In the genomic region with DNA sequence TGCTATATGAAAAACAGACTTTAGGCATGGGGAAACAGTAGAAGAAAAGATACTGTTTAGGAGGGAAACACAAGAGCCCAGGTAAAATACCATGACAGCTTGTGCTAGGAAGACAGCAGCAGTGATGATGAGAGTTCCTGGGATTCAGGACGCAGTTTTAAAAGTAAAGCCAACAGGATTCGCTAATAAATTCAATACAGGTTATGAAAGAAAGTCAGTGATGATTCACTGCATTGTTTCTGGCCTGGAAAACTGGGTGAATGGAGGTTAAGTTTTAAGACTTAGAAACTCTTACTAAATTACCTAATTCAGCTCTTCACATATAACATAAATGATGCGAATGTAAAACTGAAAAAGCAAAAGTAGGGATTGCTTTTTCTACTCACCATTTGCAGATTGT, we compare ENCODE assay signal across 23 cellular contexts. TPM values are rescaled to one million over a fixed set of nuclear protein-coding genes. Genes with fewer than 3 reads are reported as not detected.
A peak's percentile ranks its signal among the peaks of the same experiment; 100 is the strongest.
DNase-seq lines count a peak whose midpoint lies in the region; ATAC-seq and TF ChIP-seq lines count a peak whose summit lies in the region.
"Had no signal": no experiment of that assay in that cellular context is flagged by ENCODE, and none has a peak within 500 bp of the region (broad histone marks: within the 10 kb centered on the region; RNA-seq: fewer than 3 reads in every experiment).

No MANE protein-coding gene starts in this region.

- no peaks in the 10 kb centered on the region for H3K9me3 ChIP-seq in smooth muscle cell (replicated peaks; ENCODE audit: low read depth)
- H3K9me3 ChIP-seq: prostate gland had no signal

- 95% methylated on average over 3 of the region's 3 CpGs for WGBS in smooth muscle cell (ENCODE audit: low lambda C conversion rate)

- H3K4me3 ChIP-seq in choroid plexus epithelial cell (ENCODE audit: low read depth, low read length), result no peak overlapping the region
- H3K4me3 ChIP-seq in smooth muscle cell, result no peak overlapping the region
- H3K4me3 ChIP-seq in H7 (ENCODE audit: insufficient read depth, low read depth, low read length), result no peak overlapping the region
- H3K4me3 ChIP-seq: BLaER1 treated with 17β-estradiol and CSF1 and Interleukin-3, amounts not matched to agents 10 nM and 100 nM; prostate gland; SK-N-MC had no signal

- TF ChIP-seq CTCF in choroid plexus epithelial cell (conservative IDR thresholded peaks at IDR 0.05; ENCODE audit: low read depth, low read length), result no peak
- TF ChIP-seq CTCF in foreskin keratinocyte (conservative IDR thresholded peaks at IDR 0.05), result no peak
- no peak for TF ChIP-seq CTCF in smooth muscle cell (IDR thresholded peaks at IDR 0.05; ENCODE audit: borderline replicate concordance, insufficient read depth, poor library complexity, severe bottlenecking)

- H3K27me3 ChIP-seq in foreskin keratinocyte (no peaks in the 10 kb centered on the region), smooth muscle cell (ENCODE audit: low read depth) (no peaks in the 10 kb centered on the region), H7 (ENCODE audit: control insufficient read depth, insufficient read depth, low read length) (no peaks in the 10 kb centered on the region)
- H3K27me3 ChIP-seq: BLaER1 treated with 17β-estradiol and CSF1 and Interleukin-3, amounts not matched to agents 10 nM and 100 nM had no signal

- DNase-seq in NCI-H82 treated with DMSO at 0.1 percent for 48 hours (lab: John Stamatoyannopoulos, UW; ENCODE audit: unreplicated experiment) (peak; percentile 20), NCI-H82 (lab: John Stamatoyannopoulos, UW) (no peak), choroid plexus epithelial cell (ENCODE audit: low read depth) (peak; percentile 55), foreskin keratinocyte (peak in 1 of 2 donors; percentile 73), smooth muscle cell (lab: John Stamatoyannopoulos, UW; ENCODE audit: unreplicated experiment) (no peak), H7 (no peak), CD1c-positive myeloid dendritic cell (ENCODE audit: extremely low spot score) (no peak)
- DNase-seq: activated CD4-positive, CD25-positive, alpha-beta regulatory T cell treated with anti-CD3 and anti-CD28 coated beads, Interleukin-2, amount 50 U/mL, for 72 hours; activated effector memory CD4-positive, alpha-beta T cell treated with Interleukin-2 at 50 U/mL for 16 hours; DMS 273 treated with DMSO at 0.1 percent for 48 hours; hippocampal formation; kidney; natural killer cell; NCI-H1436; NCI-H2171 had no signal

- H3K9ac ChIP-seq in smooth muscle cell (ENCODE audit: low read depth), result no peak overlapping the region
- H3K9ac ChIP-seq: BLaER1 treated with 17β-estradiol and CSF1 and Interleukin-3, amounts not matched to agents 10 nM and 100 nM had no signal

- H3K4me2 ChIP-seq in smooth muscle cell, result no peak overlapping the region
- H3K4me2 ChIP-seq: BLaER1 treated with 17β-estradiol and CSF1 and Interleukin-3, amounts not matched to agents 10 nM and 100 nM had no signal

- peak overlapping the region; percentile 90 for H3K27ac ChIP-seq in foreskin keratinocyte
- peak overlapping the region; percentile 96 for H3K27ac ChIP-seq in smooth muscle cell (ENCODE audit: low read depth)
- H3K27ac ChIP-seq: 22Rv1; BLaER1 treated with 17β-estradiol and CSF1 and Interleukin-3, amounts not matched to agents 10 nM and 100 nM; prostate gland; SK-N-MC had no signal

- peaks cover 57% of the 10 kb centered on the region for H3K4me1 ChIP-seq in foreskin keratinocyte
- H3K4me1 ChIP-seq in smooth muscle cell (ENCODE audit: low read depth), result peaks cover 15% of the 10 kb centered on the region
- H3K4me1 ChIP-seq: BLaER1 treated with 17β-estradiol and CSF1 and Interleukin-3, amounts not matched to agents 10 nM and 100 nM; prostate gland had no signal

- H3K79me2 ChIP-seq in smooth muscle cell (ENCODE audit: low read depth), result peaks cover 15% of the 10 kb centered on the region

- no peak overlapping the region for H2AFZ ChIP-seq in smooth muscle cell (ENCODE audit: low read depth)

- ATAC-seq in foreskin keratinocyte (peak; percentile 4), GM21529 (IDR thresholded peaks at IDR 0.05; ENCODE audit: unreplicated experiment) (no peak)
- ATAC-seq: natural killer cell; stimulated activated effector memory CD8-positive, alpha-beta T cell treated with anti-CD3 and anti-CD28 coated beads, Interleukin-12 subunit alpha, Interleukin-12 subunit beta, amount 100 ng/mL, for 72 hours had no signal

- H3F3A ChIP-seq in smooth muscle cell (ENCODE audit: low read depth), result no peaks in the 10 kb centered on the region

- peaks cover 8% of the 10 kb centered on the region for H3K36me3 ChIP-seq in smooth muscle cell (ENCODE audit: low read depth)
- H3K36me3 ChIP-seq in H7 (replicated peaks; ENCODE audit: control insufficient read depth, insufficient read depth, low read length), result no peaks in the 10 kb centered on the region; the same call in 1 of the 2 replicates
- H3K36me3 ChIP-seq: prostate gland had no signal

- H4K20me1 ChIP-seq in smooth muscle cell (ENCODE audit: low read depth), result peaks cover 19% of the 10 kb centered on the region

RNA-seq across cellular contexts. Expression of gene RNU4ATAC, which starts 27.9 kb away (rescaled TPM):
- total RNA-seq in foreskin keratinocyte (not detected in 2 replicates), smooth muscle cell (not detected in 2 replicates)
- polyA plus RNA-seq in foreskin keratinocyte (not detected in 2 replicates), smooth muscle cell (13.5 and 20.4 TPM in 2 replicates)
- under 0.01 TPM in 1 of 2 replicates, not detected in the other for total RNA-seq in H7 (2014; rRNA removed; shearing (Covaris generic))
- total RNA-seq: dermis microvascular lymphatic vessel endothelial cell, natural killer cell, prostate gland had no signal
- polyA plus RNA-seq: thymus had no signal

Comparison
In these comparisons a context has a peak if more than half of its experiments do, and no peak if none do; other contexts are left out.
1. DNase-seq: peak in NCI-H82 treated with DMSO at 0.1 percent for 48 hours (single experiment) and choroid plexus epithelial cell (single experiment); none in NCI-H82 (single experiment), smooth muscle cell (single experiment), H7 (single experiment) and CD1c-positive myeloid dendritic cell (single experiment).